ENCODE assay signal across 8 cellular contexts in the genomic region with DNA sequence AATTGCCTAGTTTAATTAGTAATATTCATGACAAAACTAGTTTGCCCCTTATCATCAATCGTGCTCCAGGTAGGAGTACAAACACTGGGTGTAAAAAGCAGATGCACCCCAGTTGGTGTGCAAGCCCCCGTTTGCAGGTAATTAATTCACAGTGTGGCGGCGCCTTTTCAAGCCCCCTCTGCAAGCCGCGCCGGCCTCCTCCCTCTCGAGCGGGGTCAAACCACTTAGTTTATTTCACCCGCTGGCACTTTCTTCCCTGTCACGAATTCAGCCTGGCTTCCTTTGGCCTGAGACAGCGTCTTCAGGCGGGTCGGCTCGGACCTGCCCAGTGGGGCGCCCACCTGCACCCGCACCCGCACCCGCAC.
A peak's percentile ranks its signal among the peaks of the same experiment; 100 is the strongest.
DNase-seq lines count a peak whose midpoint lies in the region; ATAC-seq and TF ChIP-seq lines count a peak whose summit lies in the region.

No MANE protein-coding gene starts in this region.

- H3K9ac ChIP-seq in stomach smooth muscle (ENCODE audit: low read length in 2 of 2): peak overlapping the region in 1 of 2 donors; percentile 7

- peak; percentile 29 for DNase-seq in DMS79 treated with DMSO at 0.1 percent for 48 hours (lab: John Stamatoyannopoulos, UW)
- no peak for DNase-seq in DMS79 (lab: John Stamatoyannopoulos, UW)
- DNase-seq in posterior vena cava (ENCODE audit: low spot score): no peak
- DNase-seq in activated CD8-positive, alpha-beta memory T cell treated with anti-CD3 and anti-CD28 coated beads, Interleukin-2, amount 50 U/mL, for 4 hours: no peak

- H3K36me3 ChIP-seq in stomach smooth muscle (ENCODE audit: control insufficient read depth in 2 of 2, insufficient read depth in 2 of 2, low read length in 2 of 2): no peaks in the 10 kb centered on the region

- TF ChIP-seq CTCF in VCaP (conservative IDR thresholded peaks at IDR 0.05): no peak

- H3K27me3 ChIP-seq in stomach smooth muscle (ENCODE audit: control insufficient read depth in 1 of 2, insufficient read depth in 2 of 2, low read length in 2 of 2): no peaks in the 10 kb centered on the region

- H3K27ac ChIP-seq in VCaP (peak overlapping the region; percentile 68; the same call in 1 of the 2 replicates), stomach smooth muscle (ENCODE audit: low read length) (no peak overlapping the region)

- ATAC-seq in GM18873 (IDR thresholded peaks at IDR 0.05; ENCODE audit: low FRiP score, unreplicated experiment): no peak

- peak overlapping the region; percentile 71 for H3K4me3 ChIP-seq in iPS-18c (ENCODE audit: insufficient read depth, low read depth, low read length)
- peak overlapping the region; percentile 88 to 89 for H3K4me3 ChIP-seq in stomach smooth muscle (ENCODE audit: low read length in 2 of 2)

- H3K9me3 ChIP-seq in iPS-18c (ENCODE audit: control insufficient read depth, insufficient read depth, low read length) (no peaks in the 10 kb centered on the region), stomach smooth muscle (ENCODE audit: control insufficient read depth in 2 of 2, low read length in 2 of 2) (no peaks in the 10 kb centered on the region)

- intact Hi-C loops in posterior vena cava (cut with DNase I): loop anchor here in 1 of 2 donors (10.0 kb wide), 1 partner anchor 112 kb away; no protein-coding TSS in a partner anchor

- peaks cover 26% of the 10 kb centered on the region for H3K4me1 ChIP-seq in stomach smooth muscle (ENCODE audit: control insufficient read depth, insufficient read depth, low read length)
